In genomic region chr12:89574736-89575208, GRCh38 we compare ENCODE assay signal across 1 cellular context.
TF ChIP-seq lines count a peak whose summit lies in the region.

No MANE protein-coding gene starts in this region.

TF ChIP-seq in HEK293, 187 proteins besides CTCF, POLR2A, EP300 and RAD21 (continued from another document):
- no peak for TF ChIP-seq ZBTB11 (tag by site-specific recombination; conservative IDR thresholded peaks at IDR 0.05; ENCODE audit: low read depth)
